In genomic region chr13:43077906-43078305, GRCh38 we compare ENCODE assay signal across 25 cellular contexts. TPM values are rescaled to one million over a fixed set of nuclear protein-coding genes. Genes with fewer than 3 reads are reported as not detected.
DNase-seq lines count a peak whose midpoint lies in the region; ATAC-seq and TF ChIP-seq lines count a peak whose summit lies in the region.
"Had no signal": no experiment of that assay in that cellular context is flagged by ENCODE, and none has a peak within 500 bp of the region (broad histone marks: within the 10 kb centered on the region; RNA-seq: fewer than 3 reads in every experiment).

No MANE protein-coding gene starts in this region.

- TF ChIP-seq CTCF in left ventricle myocardium inferior (IDR thresholded peaks at IDR 0.05; ENCODE audit: borderline replicate concordance), result no peak

- H3K36me3 ChIP-seq in left ventricle myocardium inferior, result peaks cover 18% of the 10 kb centered on the region
- 0 out of 2 replicates have a peak, but pooled peaks cover 4% of the 10 kb centered on the region for H3K36me3 ChIP-seq in HAP-1 (replicated peaks)
- no peaks in the 10 kb centered on the region for H3K36me3 ChIP-seq in neuronal stem cell (replicated peaks in 1 of 2; ENCODE audit: control insufficient read depth in 2 of 2, insufficient read depth in 2 of 2, low read length in 2 of 2)
- H3K36me3 ChIP-seq: prostate gland, WERI-Rb-1 had no signal

- no peak overlapping the region for H2BK12ac ChIP-seq in neuronal stem cell (ENCODE audit: low read length)

- intact Hi-C loops in left ventricle myocardium inferior (cut with micrococcal nuclease), result no loop called here
- intact Hi-C loops in Right ventricle myocardium superior (cut with DNase I), result no loop called here

- no peak overlapping the region for H3K23ac ChIP-seq in neuronal stem cell (ENCODE audit: low read depth, low read length, poor library complexity)

- H2AFZ ChIP-seq in neuronal stem cell (ENCODE audit: low read length), result peak overlapping the region; percentile 63
- H2AFZ ChIP-seq: GM23248 had no signal

- H3K4me1 ChIP-seq in left ventricle myocardium inferior (peaks cover 42% of the 10 kb centered on the region), HAP-1 (peaks cover 6% of the 10 kb centered on the region), neuronal stem cell (ENCODE audit: control insufficient read depth in 2 of 2, insufficient read depth in 1 of 2, low read depth in 1 of 2, low read length in 2 of 2) (peaks cover 10 to 12% of the 10 kb centered on the region in 2 donors)
- H3K4me1 ChIP-seq: prostate gland had no signal

- H4K8ac ChIP-seq in neuronal stem cell (ENCODE audit: low read depth, low read length), result no peak overlapping the region

- no peak overlapping the region for H2BK120ac ChIP-seq in neuronal stem cell (ENCODE audit: low read depth, low read length)

- in situ Hi-C loops in HAP-1 (cut with MboI; ENCODE audit: low sequenced_read_pairs), result no loop called here

- no peak overlapping the region for H2BK5ac ChIP-seq in neuronal stem cell (ENCODE audit: low read length)

- H3K4me3 ChIP-seq in left ventricle myocardium inferior, result no peak overlapping the region
- no peak overlapping the region for H3K4me3 ChIP-seq in HAP-1
- H3K4me3 ChIP-seq in neuronal stem cell (ENCODE audit: low read length in 2 of 2), result no peak overlapping the region
- H3K4me3 ChIP-seq: gastrocnemius medialis, GM23248, lung, prostate gland had no signal

- no peak overlapping the region for H4K91ac ChIP-seq in neuronal stem cell (ENCODE audit: low read depth, low read length, poor library complexity)

- H3K4me2 ChIP-seq in neuronal stem cell (ENCODE audit: insufficient read depth, low read length, poor library complexity, severe bottlenecking), result no peak overlapping the region

- H3K79me1 ChIP-seq in neuronal stem cell (ENCODE audit: low read depth, low read length), result no peaks in the 10 kb centered on the region

- H3K9ac ChIP-seq in neuronal stem cell (ENCODE audit: low read depth, low read length, poor library complexity), result no peak overlapping the region
- H3K9ac ChIP-seq: GM23248 had no signal

- no peak overlapping the region for H3K14ac ChIP-seq in neuronal stem cell (ENCODE audit: low read length)

- no peak for ATAC-seq in Right ventricle myocardium superior (ENCODE audit: poor library complexity)
- no peak for ATAC-seq in GM21360 (IDR thresholded peaks at IDR 0.05; ENCODE audit: unreplicated experiment)
- ATAC-seq: activated CD8-positive, alpha-beta memory T cell treated with anti-CD3 and anti-CD28 coated beads, Interleukin-2, amount 10 ng/mL, durations not matched to agents 7 days and 5 days; esophagus mucosa; gastrocnemius medialis; stimulated activated naive B cell treated with anti-CD40 and anti-IgM and Interleukin-4, amounts not matched to agents 10 μg/mL and 1 μg/mL and 100 μg/mL, for 72 hours had no signal

- no peaks in the 10 kb centered on the region for H3K9me3 ChIP-seq in left ventricle myocardium inferior (replicated peaks)
- H3K9me3 ChIP-seq in HAP-1, result no peaks in the 10 kb centered on the region
- H3K9me3 ChIP-seq in neuronal stem cell (replicated peaks in 1 of 2; ENCODE audit: control insufficient read depth in 2 of 2, insufficient read depth in 1 of 2, low read depth in 1 of 2, low read length in 2 of 2), result no peaks in the 10 kb centered on the region
- H3K9me3 ChIP-seq: gastrocnemius medialis, prostate gland had no signal

- no CpG with 5 or more reads among the region's 4 CpGs for WGBS in neuronal stem cell (ENCODE audit: extremely low coverage in 2 of 2, insufficient read length in 2 of 2, insufficient replicate concordance in 1 of 2), 2 donors

- H3K27ac ChIP-seq in left ventricle myocardium inferior (replicated peaks) (peak overlapping the region; percentile 28), neuronal stem cell (replicated peaks; ENCODE audit: low read length) (no peak overlapping the region)
- H3K27ac ChIP-seq: gastrocnemius medialis, GM23248, prostate gland, WERI-Rb-1 had no signal

- no peak overlapping the region for H2AK5ac ChIP-seq in neuronal stem cell (ENCODE audit: low read depth, low read length)

- DNase-seq in left ventricle myocardium inferior, result no peak
- no peak for DNase-seq in Right ventricle myocardium superior
- peak; percentile 59 to 78 for DNase-seq in HAP-1 (ENCODE audit: low spot score in 2 of 2)
- DNase-seq in fibroblast of peridontal ligament (ENCODE audit: extremely low read depth), result peak; percentile 43
- no peak for DNase-seq in neuronal stem cell (ENCODE audit: low spot score)
- DNase-seq in NCI-H82 treated with DMSO at 0.1 percent for 48 hours (lab: John Stamatoyannopoulos, UW; ENCODE audit: unreplicated experiment), result no peak
- DNase-seq in activated CD4-positive, alpha-beta T cell treated with anti-CD3 and anti-CD28 coated beads for 4 hours, result no peak
- DNase-seq: activated CD8-positive, alpha-beta memory T cell treated with anti-CD3 and anti-CD28 coated beads, Interleukin-2, amount 10 ng/mL, durations not matched to agents 7 days and 5 days; C1 segment of cervical spinal cord; Calu3; cortex of kidney; DMS79 treated with DMSO at 0.1 percent for 48 hours; gastrocnemius medialis; GM23248; NCI-H1694; NCI-H526; SHP77 treated with DMSO at 0.1 percent for 48 hours; stimulated activated CD4-positive, alpha-beta T cell treated with anti-CD3 and anti-CD28 coated beads, Interleukin-15, amount 100 ng/mL, for 24 hours; stimulated activated naive B cell treated with anti-CD40 and anti-IgM and Interleukin-4, amounts not matched to agents 10 μg/mL and 1 μg/mL and 100 μg/mL, for 72 hours; T-helper 9 cell; WERI-Rb-1 had no signal

- no peaks in the 10 kb centered on the region for H3K27me3 ChIP-seq in left ventricle myocardium inferior (ENCODE audit: low read depth)
- H3K27me3 ChIP-seq in HAP-1 (ENCODE audit: low read depth), result no peaks in the 10 kb centered on the region
- no peaks in the 10 kb centered on the region for H3K27me3 ChIP-seq in neuronal stem cell (ENCODE audit: control insufficient read depth in 3 of 3, insufficient read depth in 3 of 3, low read depth in 1 of 3, low read length in 3 of 3)
- H3K27me3 ChIP-seq: gastrocnemius medialis had no signal

- H3K4ac ChIP-seq in neuronal stem cell (ENCODE audit: low read length), result no peak overlapping the region

- H2BK15ac ChIP-seq in neuronal stem cell (ENCODE audit: low read length), result no peak overlapping the region

- no peak overlapping the region for H3K18ac ChIP-seq in neuronal stem cell (ENCODE audit: low read length)

RNA-seq across cellular contexts. Expression of gene DNAJC15, which starts 54.5 kb away (rescaled TPM):
- 30.1 TPM for total RNA-seq in left ventricle myocardium inferior
- total RNA-seq in Right ventricle myocardium superior, result 32.9 TPM
- polyA plus RNA-seq in neuronal stem cell (2013, experiment 1 of 2), result 2.3 TPM
- polyA plus RNA-seq in neuronal stem cell (2013, experiment 2 of 2), result 2.9 TPM

Comparison
In these comparisons a context has a peak if more than half of its experiments do, and no peak if none do; other contexts are left out.
1. DNase-seq: peak in HAP-1 (2 of 2) and fibroblast of peridontal ligament (single experiment); none in left ventricle myocardium inferior (single experiment), Right ventricle myocardium superior (single experiment), neuronal stem cell (single experiment), NCI-H82 treated with DMSO at 0.1 percent for 48 hours (single experiment) and activated CD4-positive, alpha-beta T cell treated with anti-CD3 and anti-CD28 coated beads for 4 hours (0 of 2).